In the genomic region with DNA sequence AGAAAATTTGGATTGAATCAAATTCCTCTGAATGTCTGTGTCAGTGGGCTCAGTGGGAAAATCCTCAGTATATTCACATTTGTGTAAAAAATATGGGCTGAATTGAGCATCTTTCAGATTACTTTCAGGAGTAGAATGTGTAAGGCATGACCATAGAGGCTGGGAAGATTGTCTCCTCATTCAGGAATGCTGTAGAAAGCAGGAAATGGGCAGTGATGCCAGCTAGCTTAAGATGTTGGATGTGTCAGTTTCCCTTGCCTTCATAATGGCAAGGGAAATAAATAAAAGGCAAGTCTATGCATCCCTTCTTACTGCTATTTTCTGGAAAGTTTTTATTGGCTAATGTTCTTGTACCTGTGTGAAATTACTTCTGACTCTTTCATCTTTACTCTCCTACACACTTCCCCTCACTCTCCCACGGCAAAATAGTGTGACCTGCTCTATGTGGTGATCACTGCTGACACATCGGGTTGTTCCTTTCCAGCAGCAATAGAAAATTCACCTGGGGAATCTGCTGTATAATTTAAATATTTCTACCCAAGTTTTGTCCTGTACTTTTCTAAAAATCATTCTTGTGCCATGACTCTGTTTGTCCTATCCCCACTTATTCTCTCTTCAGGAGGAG, we compare ENCODE assay signal across 12 cellular contexts.
DNase-seq lines count a peak whose midpoint lies in the region; ATAC-seq and TF ChIP-seq lines count a peak whose summit lies in the region.
"Had no signal": no experiment of that assay in that cellular context is flagged by ENCODE, and none has a peak within 500 bp of the region (broad histone marks: within the 10 kb centered on the region; RNA-seq: fewer than 3 reads in every experiment).

No MANE protein-coding gene starts in this region.

- H3K4me1 Mint-ChIP-seq in activated naive CD4-positive, alpha-beta T cell treated with anti-CD3 and anti-CD28 coated beads, Interleukin-2, amount 10 ng/mL, durations not matched to agents 7 days and 5 days = no peaks in the 10 kb centered on the region
- H3K4me1 Mint-ChIP-seq: stimulated activated memory B cell treated with anti-CD40 and anti-IgM and Interleukin-4, amounts not matched to agents 10 μg/mL and 1 μg/mL and 100 μg/mL, for 72 hours had no signal

- intact Hi-C loops in ascending aorta (cut with DNase I) = no loop called here

- H3K9me3 ChIP-seq in ascending aorta = no peaks in the 10 kb centered on the region
- H3K9me3 ChIP-seq: mucosa of descending colon had no signal

- no peaks in the 10 kb centered on the region for H3K27me3 Mint-ChIP-seq in activated naive CD4-positive, alpha-beta T cell treated with anti-CD3 and anti-CD28 coated beads, Interleukin-2, amount 10 ng/mL, durations not matched to agents 7 days and 5 days
- H3K27me3 Mint-ChIP-seq: activated naive CD8-positive, alpha-beta T cell; stimulated activated memory B cell treated with anti-CD40 and anti-IgM and Interleukin-4, amounts not matched to agents 10 μg/mL and 1 μg/mL and 100 μg/mL, for 72 hours had no signal

- ATAC-seq in GM19372 (IDR thresholded peaks at IDR 0.05; ENCODE audit: low read depth, unreplicated experiment) (peak; percentile 45), HG02884 (IDR thresholded peaks at IDR 0.05; ENCODE audit: unreplicated experiment) (peak; percentile 75), HG03095 (IDR thresholded peaks at IDR 0.05; ENCODE audit: unreplicated experiment) (no peak)
- ATAC-seq: mucosa of descending colon; stimulated activated memory B cell treated with anti-CD40 and anti-IgM and Interleukin-4, amounts not matched to agents 10 μg/mL and 1 μg/mL and 100 μg/mL, for 72 hours had no signal

- CTCF ChIA-PET in activated naive CD4-positive, alpha-beta T cell treated with anti-CD3 and anti-CD28 coated beads, Interleukin-2, amount 10 ng/mL, durations not matched to agents 7 days and 5 days (lab: Charles Lee) = no interaction called here

- H3K36me3 ChIP-seq in ascending aorta = no peaks in the 10 kb centered on the region

- no peak overlapping the region for H3K4me3 Mint-ChIP-seq in activated naive CD4-positive, alpha-beta T cell treated with anti-CD3 and anti-CD28 coated beads, Interleukin-2, amount 10 ng/mL, durations not matched to agents 7 days and 5 days
- H3K4me3 Mint-ChIP-seq: activated naive CD8-positive, alpha-beta T cell; stimulated activated memory B cell treated with anti-CD40 and anti-IgM and Interleukin-4, amounts not matched to agents 10 μg/mL and 1 μg/mL and 100 μg/mL, for 72 hours had no signal

- peaks cover 6% of the 10 kb centered on the region for H3K9me3 Mint-ChIP-seq in activated naive CD4-positive, alpha-beta T cell treated with anti-CD3 and anti-CD28 coated beads, Interleukin-2, amount 10 ng/mL, durations not matched to agents 7 days and 5 days

- H3K27ac Mint-ChIP-seq in activated naive CD4-positive, alpha-beta T cell treated with anti-CD3 and anti-CD28 coated beads, Interleukin-2, amount 10 ng/mL, durations not matched to agents 7 days and 5 days = no peak overlapping the region
- H3K27ac Mint-ChIP-seq: activated naive CD8-positive, alpha-beta T cell; stimulated activated memory B cell treated with anti-CD40 and anti-IgM and Interleukin-4, amounts not matched to agents 10 μg/mL and 1 μg/mL and 100 μg/mL, for 72 hours had no signal

- H3K27me3 ChIP-seq in ascending aorta = no peaks in the 10 kb centered on the region

- DNase-seq in EL = peak; percentile 63
- no peak for DNase-seq in ascending aorta (ENCODE audit: low spot score in 2 of 2)
- DNase-seq in activated naive CD4-positive, alpha-beta T cell treated with anti-CD3 and anti-CD28 coated beads, Interleukin-2, amount 10 ng/mL, durations not matched to agents 7 days and 5 days = no peak
- DNase-seq in activated T-cell treated with anti-CD3 and anti-CD28 coated beads, Interleukin-2, amount 50 U/mL, for 48 hours = no peak
- no peak for DNase-seq in cerebellum (ENCODE audit: low spot score)
- DNase-seq: mucosa of descending colon; stimulated activated CD4-positive, alpha-beta T cell treated with anti-CD3 and anti-CD28 coated beads, Interleukin-2, amount 100 ng/mL, for 24 hours had no signal

- no peak for TF ChIP-seq CTCF in ascending aorta (IDR thresholded peaks at IDR 0.05)

- H3K27ac ChIP-seq in ascending aorta = peak overlapping the region; percentile 13 to 33

- H3K4me3 ChIP-seq in ascending aorta = no peak overlapping the region
- H3K4me3 ChIP-seq: mucosa of descending colon had no signal

- H3K36me3 Mint-ChIP-seq in activated naive CD4-positive, alpha-beta T cell treated with anti-CD3 and anti-CD28 coated beads, Interleukin-2, amount 10 ng/mL, durations not matched to agents 7 days and 5 days = no peaks in the 10 kb centered on the region

- peaks cover 0 to 12% of the 10 kb centered on the region in 2 donors for H3K4me1 ChIP-seq in ascending aorta
